8 cellular contexts compared by ENCODE assay signal in genomic region chr1:48777219-48777895, GRCh38. TPM values are rescaled to one million over a fixed set of nuclear protein-coding genes. Genes with fewer than 3 reads are reported as not detected.
DNase-seq lines count a peak whose midpoint lies in the region; ATAC-seq lines count a peak whose summit lies in the region.

No MANE protein-coding gene starts in this region.

- no peak overlapping the region for H3K4me2 ChIP-seq in GM23248 (ENCODE audit: unreplicated experiment)

- no peak overlapping the region for H2AFZ ChIP-seq in GM23248

- no peaks in the 10 kb centered on the region for H3K9me2 ChIP-seq in GM23248 (ENCODE audit: insufficient read depth)

- ATAC-seq in left ventricle myocardium superior: peak; percentile 17
- peak; percentile 54 for ATAC-seq in sciatic nerve

- H3F3A ChIP-seq in GM23248 (ENCODE audit: insufficient read depth): no peaks in the 10 kb centered on the region

- peaks cover 37% of the 10 kb centered on the region for H3K27me3 ChIP-seq in GM23248 (replicated peaks; ENCODE audit: insufficient read depth)

- peak; percentile 25 for DNase-seq in GM23248
- DNase-seq in SK-N-DZ (ENCODE audit: low spot score): peak; percentile 26
- DNase-seq in left ventricle myocardium superior: peak; percentile 14
- DNase-seq in sciatic nerve (ENCODE audit: low spot score): no peak
- DNase-seq in GF-D8 (lab: John Stamatoyannopoulos, UW): no peak
- no peak for DNase-seq in SKM-1 treated with dmso at 0.1 percent for 144 hours (lab: John Stamatoyannopoulos, UW; ENCODE audit: unreplicated experiment)
- DNase-seq in NK-92 (lab: John Stamatoyannopoulos, UW; ENCODE audit: unreplicated experiment): no peak
- no peak for DNase-seq in SKM-1 (lab: John Stamatoyannopoulos, UW; ENCODE audit: unreplicated experiment)

- no peaks in the 10 kb centered on the region for H3K4me1 ChIP-seq in GM23248 (ENCODE audit: insufficient read depth)

- H3K79me2 ChIP-seq in GM23248 (ENCODE audit: insufficient read depth): no peaks in the 10 kb centered on the region

- WGBS in GM23248 (ENCODE audit: low coverage in 1 of 2, low lambda C conversion rate in 2 of 2, missing lambda C conversion rate in 2 of 2), 2 experiments: 4 to 9% methylated on average over 13 to 17 of the region's 17 CpGs

- H3K9me3 ChIP-seq in GM23248 (ENCODE audit: low read depth): no peaks in the 10 kb centered on the region

- intact Hi-C loops in left ventricle myocardium superior (cut with micrococcal nuclease): no loop called here
- intact Hi-C loops in sciatic nerve (cut with DNase I): no loop called here

- no peaks in the 10 kb centered on the region for H4K20me1 ChIP-seq in GM23248 (ENCODE audit: insufficient read depth)

- in situ Hi-C loops in GM23248 (cut with MboI): no loop called here

- H3K4me3 ChIP-seq in GM23248: peak overlapping the region; percentile 41; the same call in 1 of the 2 replicates

- no peaks in the 10 kb centered on the region for H3K36me3 ChIP-seq in GM23248 (ENCODE audit: low read depth)

- H3K27ac ChIP-seq in GM23248: no peak overlapping the region

- no peak overlapping the region for H3K9ac ChIP-seq in GM23248

RNA-seq across cellular contexts. Expression of gene BEND5, which starts 0.7 kb away (rescaled TPM):
- total RNA-seq in GM23248 (2014; rRNA removed; shearing (Covaris generic)): not detected in 2 replicates
- polyA plus RNA-seq in GM23248 (2016; fragmentation: Nextera tagmentation; extraction: Ambion mirVana): 0.63 TPM in 1 of 2 replicates, not detected in the other
- 17.0 and 30.1 TPM in 2 replicates for polyA plus RNA-seq in SK-N-DZ (2014; cell fraction: cytosol; rRNA removed)
- polyA plus RNA-seq in SK-N-DZ (2014; cell fraction: nucleus; rRNA removed): 11.1 and 15.9 TPM in 2 replicates
- total RNA-seq in left ventricle myocardium superior (3.9 TPM), sciatic nerve (5.7 TPM)

Comparison
In these comparisons a context has a peak if more than half of its experiments do, and no peak if none do; other contexts are left out.
1. DNase-seq: peak in GM23248 (single experiment), SK-N-DZ (single experiment) and left ventricle myocardium superior (single experiment); none in sciatic nerve (single experiment), GF-D8 (single experiment), SKM-1 treated with dmso at 0.1 percent for 144 hours (single experiment), NK-92 (single experiment) and SKM-1 (single experiment).